22 cellular contexts compared by ENCODE assay signal in the genomic region with DNA sequence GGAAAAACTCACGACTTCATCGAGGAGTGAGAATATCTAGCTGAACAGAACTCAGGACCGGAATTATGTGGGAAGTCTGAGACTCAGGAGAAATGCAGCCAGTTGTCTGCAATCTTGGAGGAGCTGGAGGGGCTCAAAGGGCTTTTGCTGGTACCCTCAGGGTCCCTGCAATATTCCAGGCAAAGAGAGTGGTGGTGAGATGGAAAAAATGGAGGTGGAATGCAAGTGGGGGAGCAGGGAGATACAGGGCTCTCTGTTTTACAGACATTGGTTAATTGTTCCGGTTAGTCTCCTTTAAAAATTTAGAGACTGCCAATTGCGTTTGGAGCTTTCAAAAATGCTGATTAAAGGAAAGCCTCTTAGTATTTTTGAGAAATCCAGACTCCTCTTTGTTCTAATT. TPM values are rescaled to one million over a fixed set of nuclear protein-coding genes. Genes with fewer than 3 reads are reported as not detected.
DNase-seq lines count a peak whose midpoint lies in the region; ATAC-seq and TF ChIP-seq lines count a peak whose summit lies in the region.
"Had no signal": no experiment of that assay in that cellular context is flagged by ENCODE, and none has a peak within 500 bp of the region (broad histone marks: within the 10 kb centered on the region; RNA-seq: fewer than 3 reads in every experiment).

No MANE protein-coding gene starts in this region.

- no peak overlapping the region for H3K4me2 ChIP-seq in GM23338
- no peak overlapping the region for H3K4me2 ChIP-seq in neuronal stem cell (ENCODE audit: insufficient read depth, low read length, poor library complexity, severe bottlenecking)

- DNase-seq in GM23338 (ENCODE audit: low spot score) (peak; percentile 20), SK-N-MC (ENCODE audit: low read depth, low spot score) (no peak), iPS-NIHi11 (ENCODE audit: low spot score) (peak; percentile 23), neuronal stem cell (ENCODE audit: low spot score) (no peak), spleen (no peak)
- DNase-seq: CD8-positive, alpha-beta memory T cell; GDM1; HFFc6; IMR-90; MV-4-11; NCI-H1417; NCI-H1694 treated with DMSO at 0.1 percent for 48 hours; NCI-H2081 treated with DMSO at 0.1 percent for 48 hours; NCI-H2171 treated with DMSO at 0.1 percent for 48 hours; NCI-H524 treated with DMSO at 0.1 percent for 48 hours; SJCRH30 had no signal

- H3K9me2 ChIP-seq in GM23338 (ENCODE audit: insufficient read depth), result 0 out of 2 replicates have a peak, but pooled peaks cover under 1% of the 10 kb centered on the region

- H3K27ac ChIP-seq in GM23338 (ENCODE audit: low read depth) (no peak overlapping the region), SK-N-MC (no peak overlapping the region), neuronal stem cell (replicated peaks; ENCODE audit: low read length) (no peak overlapping the region), spleen (no peak overlapping the region)
- H3K27ac ChIP-seq: C4-2B, SJCRH30 had no signal

- H4K8ac ChIP-seq in neuronal stem cell (ENCODE audit: low read depth, low read length), result no peak overlapping the region

- H3K4me1 ChIP-seq in GM23338 (ENCODE audit: insufficient read depth) (peaks cover 9% of the 10 kb centered on the region; the same call in 1 of the 2 replicates), neuronal stem cell (ENCODE audit: control insufficient read depth in 2 of 2, insufficient read depth in 1 of 2, low read depth in 1 of 2, low read length in 2 of 2) (no peaks in the 10 kb centered on the region), spleen (no peaks in the 10 kb centered on the region)
- H3K4me1 ChIP-seq: SJCRH30 had no signal

- H2BK12ac ChIP-seq in neuronal stem cell (ENCODE audit: low read length), result no peak overlapping the region

- H3K23ac ChIP-seq in neuronal stem cell (ENCODE audit: low read depth, low read length, poor library complexity), result no peak overlapping the region

- H2BK15ac ChIP-seq in neuronal stem cell (ENCODE audit: low read length), result no peak overlapping the region

- peaks cover 9% of the 10 kb centered on the region for H3K4me1 Mint-ChIP-seq in GM23338
- H3K4me1 Mint-ChIP-seq: CD8-positive, alpha-beta memory T cell had no signal

- WGBS in neuronal stem cell (ENCODE audit: extremely low coverage in 2 of 2, insufficient read length in 2 of 2, insufficient replicate concordance in 1 of 2), 2 donors, result no CpG with 5 or more reads among the region's 5 CpGs
- 83 to 90% (median 88%) methylated on average over 5 of the region's 5 CpGs for WGBS in spleen, 5 donors

- H3K4ac ChIP-seq in neuronal stem cell (ENCODE audit: low read length), result no peak overlapping the region

- no peaks in the 10 kb centered on the region for H3K79me1 ChIP-seq in neuronal stem cell (ENCODE audit: low read depth, low read length)

- no peak overlapping the region for H3K4me3 Mint-ChIP-seq in GM23338
- H3K4me3 Mint-ChIP-seq: CD8-positive, alpha-beta memory T cell; HFFc6 had no signal

- no peaks in the 10 kb centered on the region for H3K9me3 Mint-ChIP-seq in GM23338
- H3K9me3 Mint-ChIP-seq: HFFc6 had no signal

- H3K9ac ChIP-seq in SK-N-MC (ENCODE audit: insufficient read length) (no peak overlapping the region), neuronal stem cell (ENCODE audit: low read depth, low read length, poor library complexity) (no peak overlapping the region)

- no peak overlapping the region for H2BK5ac ChIP-seq in neuronal stem cell (ENCODE audit: low read length)

- H3K4me3 ChIP-seq in GM23338 (no peak overlapping the region), SK-N-MC (0 out of 2 replicates have a peak overlapping the region, but pooled peaks have one; percentile 25), neuronal stem cell (ENCODE audit: low read length in 2 of 2) (no peak overlapping the region), spleen (no peak overlapping the region)
- H3K4me3 ChIP-seq: SJCRH30 had no signal

- H4K91ac ChIP-seq in neuronal stem cell (ENCODE audit: low read depth, low read length, poor library complexity), result no peak overlapping the region

- no peak overlapping the region for H3K18ac ChIP-seq in neuronal stem cell (ENCODE audit: low read length)

- no peak overlapping the region for H3K14ac ChIP-seq in neuronal stem cell (ENCODE audit: low read length)

- no peaks in the 10 kb centered on the region for H4K20me1 ChIP-seq in GM23338 (replicated peaks; ENCODE audit: insufficient read depth)

- H2AFZ ChIP-seq in GM23338 (no peak overlapping the region), neuronal stem cell (ENCODE audit: low read length) (peak overlapping the region; percentile 6)

- ATAC-seq in GM23338, result no peak; the same call in 2 of the 3 replicates
- no peak for ATAC-seq in GM19035 (IDR thresholded peaks at IDR 0.05; ENCODE audit: unreplicated experiment)
- no peak for ATAC-seq in HG03045 (IDR thresholded peaks at IDR 0.05; ENCODE audit: unreplicated experiment)

- peaks cover 2% of the 10 kb centered on the region for H3K27me3 Mint-ChIP-seq in GM23338 (ENCODE audit: insufficient read depth, low read depth, poor library complexity)
- H3K27me3 Mint-ChIP-seq: CD8-positive, alpha-beta memory T cell had no signal

- intact Hi-C loops in spleen (cut with DNase I; ENCODE audit: low total_unique reads), result no loop called here

- no peak overlapping the region for H2BK120ac ChIP-seq in neuronal stem cell (ENCODE audit: low read depth, low read length)

- no peaks in the 10 kb centered on the region for H3K79me2 ChIP-seq in GM23338 (replicated peaks; ENCODE audit: insufficient read depth)

- H3K9me3 ChIP-seq in SK-N-MC (ENCODE audit: low read depth, low read length) (no peaks in the 10 kb centered on the region), neuronal stem cell (replicated peaks in 1 of 2; ENCODE audit: control insufficient read depth in 2 of 2, insufficient read depth in 1 of 2, low read depth in 1 of 2, low read length in 2 of 2) (no peaks in the 10 kb centered on the region), spleen (no peaks in the 10 kb centered on the region)
- H3K9me3 ChIP-seq: SJCRH30 had no signal

- H3K36me3 ChIP-seq in GM23338 (ENCODE audit: insufficient read depth), result no peaks in the 10 kb centered on the region
- H3K36me3 ChIP-seq in SK-N-MC (ENCODE audit: insufficient read depth, low read length), result no peaks in the 10 kb centered on the region
- H3K36me3 ChIP-seq in neuronal stem cell (replicated peaks in 1 of 2; ENCODE audit: control insufficient read depth in 2 of 2, insufficient read depth in 2 of 2, low read length in 2 of 2), result no peaks in the 10 kb centered on the region
- H3K36me3 ChIP-seq in spleen, result peaks cover 0 to 31% (median 0%) of the 10 kb centered on the region in 6 donors
- H3K36me3 ChIP-seq: SJCRH30 had no signal

- no peaks in the 10 kb centered on the region for H3K36me3 Mint-ChIP-seq in GM23338 (ENCODE audit: low read depth)

- TF ChIP-seq POLR2A in spleen (IDR thresholded peaks at IDR 0.05), result no peak

- no peak overlapping the region for H3K27ac Mint-ChIP-seq in GM23338
- H3K27ac Mint-ChIP-seq: HFFc6 had no signal

- TF ChIP-seq CTCF in GM23338 (conservative IDR thresholded peaks at IDR 0.05; ENCODE audit: low read depth in 2 of 2) (no peak), spleen (IDR thresholded peaks at IDR 0.05 in 8 of 11, conservative IDR thresholded peaks at IDR 0.05 in 3 of 11) (no peak)

- H2AK5ac ChIP-seq in neuronal stem cell (ENCODE audit: low read depth, low read length), result no peak overlapping the region

- H3K27me3 ChIP-seq in GM23338 (ENCODE audit: insufficient read depth), result no peaks in the 10 kb centered on the region
- H3K27me3 ChIP-seq in neuronal stem cell (ENCODE audit: control insufficient read depth in 3 of 3, insufficient read depth in 3 of 3, low read depth in 1 of 3, low read length in 3 of 3), result no peaks in the 10 kb centered on the region
- H3K27me3 ChIP-seq in spleen (replicated peaks in 1 of 7), result no peaks in the 10 kb centered on the region
- H3K27me3 ChIP-seq: SJCRH30 had no signal

- H3F3A ChIP-seq in GM23338 (replicated peaks; ENCODE audit: low read depth), result no peaks in the 10 kb centered on the region

RNA-seq across cellular contexts. Expression of a gene that starts 18.2 kb away (rescaled TPM):
- not detected in 2 replicates for total RNA-seq in GM23338 (2014; rRNA removed; shearing (Covaris generic))
- polyA plus RNA-seq in GM23338 (2016; fragmentation: Nextera tagmentation; extraction: Ambion mirVana) (0.26 and 0.43 TPM in 2 replicates), spleen (10 to 100 TPM in 1 of 3 donors, 1 to 10 TPM in 2; 8.5 to 14.1 (median 8.7) TPM)
- polyA plus RNA-seq in neuronal stem cell (2013, experiment 1 of 2), result 0.04 TPM
- polyA plus RNA-seq in neuronal stem cell (2013, experiment 2 of 2), result not detected
- 10 to 100 TPM in 6 of 7 donors, 1 to 10 TPM in 1; 7.4 to 52.1 (median 18.2) TPM for total RNA-seq in spleen
- total RNA-seq: CD8-positive, alpha-beta memory T cell; Daoy; HFFc6; HT1080; IMR-90; OCI-LY7; SJCRH30 had no signal
- polyA plus RNA-seq: CD8-positive, alpha-beta memory T cell; IMR-90 had no signal

RNA-seq across cellular contexts. Expression of a gene that starts 26.9 kb away (rescaled TPM):
- not detected in 2 replicates for total RNA-seq in GM23338 (2014; rRNA removed; shearing (Covaris generic))
- polyA plus RNA-seq in GM23338 (2016; fragmentation: Nextera tagmentation; extraction: Ambion mirVana), result not detected in 2 replicates
- 0.04 TPM for polyA plus RNA-seq in neuronal stem cell (2013, experiment 1 of 2)
- 0.04 TPM for polyA plus RNA-seq in neuronal stem cell (2013, experiment 2 of 2)
- under 1 TPM in 1 of 7 donors, not detected in 6; 0.49 TPM for total RNA-seq in spleen
- polyA plus RNA-seq in spleen, result under 1 TPM; 0.09 to 0.20 (median 0.19) TPM
- total RNA-seq: CD8-positive, alpha-beta memory T cell; Daoy; HFFc6; HT1080; IMR-90; OCI-LY7; SJCRH30 had no signal
- polyA plus RNA-seq: CD8-positive, alpha-beta memory T cell; IMR-90 had no signal

RNA-seq across cellular contexts. Expression of a gene that starts 27.6 kb away (rescaled TPM):
- 11.7 and 15.1 TPM in 2 replicates for total RNA-seq in GM23338 (2014; rRNA removed; shearing (Covaris generic))
- polyA plus RNA-seq in GM23338 (2016; fragmentation: Nextera tagmentation; extraction: Ambion mirVana) (9.5 and 10.7 TPM in 2 replicates), spleen (1 to 10 TPM; 4.7 to 6.5 (median 5.5) TPM)
- 9.3 TPM for polyA plus RNA-seq in neuronal stem cell (2013, experiment 1 of 2)
- 9.6 TPM for polyA plus RNA-seq in neuronal stem cell (2013, experiment 2 of 2)
- total RNA-seq in spleen, result 1 to 10 TPM; 3.3 to 9.9 (median 8.5) TPM

RNA-seq across cellular contexts. Expression of a gene that starts 35.9 kb away (rescaled TPM):
- total RNA-seq in GM23338 (2014; rRNA removed; shearing (Covaris generic)), result not detected in 2 replicates
- polyA plus RNA-seq in GM23338 (2016; fragmentation: Nextera tagmentation; extraction: Ambion mirVana), result not detected in 2 replicates
- polyA plus RNA-seq in neuronal stem cell (2013, experiment 1 of 2), result 0.01 TPM
- under 0.01 TPM for polyA plus RNA-seq in neuronal stem cell (2013, experiment 2 of 2)
- 1 to 10 TPM in 1 of 7 donors, under 1 TPM in 6; 0.20 to 1.3 (median 0.46) TPM for total RNA-seq in spleen
- under 1 TPM in 2 of 3 donors, not detected in 1; 0.03 TPM for polyA plus RNA-seq in spleen
- total RNA-seq: CD8-positive, alpha-beta memory T cell; Daoy; HFFc6; HT1080; IMR-90; SJCRH30 had no signal
- polyA plus RNA-seq: CD8-positive, alpha-beta memory T cell; IMR-90 had no signal

RNA-seq across cellular contexts. Expression of a gene that starts 57.3 kb away (rescaled TPM):
- total RNA-seq in GM23338 (2014; rRNA removed; shearing (Covaris generic)), result 8.9 and 9.0 TPM in 2 replicates
- 3.7 and 4.6 TPM in 2 replicates for polyA plus RNA-seq in GM23338 (2016; fragmentation: Nextera tagmentation; extraction: Ambion mirVana)
- 5.3 TPM for polyA plus RNA-seq in neuronal stem cell (2013, experiment 1 of 2)
- polyA plus RNA-seq in neuronal stem cell (2013, experiment 2 of 2), result 5.3 TPM
- total RNA-seq in spleen, result 10 to 100 TPM; 12.2 to 21.3 (median 16.0) TPM
- 1 to 10 TPM; 5.7 to 6.7 (median 6.2) TPM for polyA plus RNA-seq in spleen

Comparison
In these comparisons a context has a peak if more than half of its experiments do, and no peak if none do; other contexts are left out.
1. DNase-seq: peak in GM23338 (single experiment) and iPS-NIHi11 (single experiment); none in SK-N-MC (single experiment), neuronal stem cell (single experiment) and spleen (single experiment).